ENCODE assay signal across 1 cellular context in the genomic region with DNA sequence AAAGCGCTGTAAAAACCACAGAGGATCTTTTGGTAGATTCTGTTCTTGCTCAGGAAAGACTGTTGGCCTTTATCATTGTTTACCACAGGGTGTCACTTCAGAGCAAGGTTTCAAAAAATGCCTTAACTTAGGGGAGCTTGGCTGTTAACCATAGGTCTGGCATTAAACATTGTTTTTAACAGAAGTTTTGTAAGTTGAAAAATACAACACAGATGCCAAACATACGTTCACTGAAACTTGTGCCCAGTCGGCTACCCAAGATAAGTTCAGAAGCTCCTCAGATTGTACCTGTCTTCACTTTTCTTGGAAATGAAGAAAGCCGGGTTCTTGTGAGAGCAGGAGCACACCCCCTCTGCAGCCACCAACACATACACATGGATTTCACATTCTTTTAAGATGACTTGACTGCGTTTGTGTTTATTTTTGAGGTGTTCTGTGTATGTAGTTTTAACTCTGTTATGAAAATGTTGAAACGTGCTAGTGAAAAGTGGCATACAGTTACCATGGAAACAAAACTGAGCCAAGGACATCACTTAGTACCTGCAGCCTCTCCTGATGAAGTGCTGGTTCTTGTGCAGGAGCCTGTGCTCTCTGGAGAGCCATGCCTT.
TF ChIP-seq lines count a peak whose summit lies in the region.

No MANE protein-coding gene starts in this region.

TF ChIP-seq in HepG2, 621 proteins besides CTCF, POLR2A, EP300 and RAD21 (continued from another document and continues in another):
- TF ChIP-seq RFX3 (CRISPR knock-in tag; IDR thresholded peaks at IDR 0.05) = peak; percentile 81
- no peak for TF ChIP-seq HNRNPK (IDR thresholded peaks at IDR 0.05; ENCODE audit: low read depth, low read length, poor library complexity, severe bottlenecking)
- TF ChIP-seq MIER3 (CRISPR knock-in tag; IDR thresholded peaks at IDR 0.05; ENCODE audit: borderline replicate concordance) = peak; percentile 52; the same call in 1 of the 2 replicates
- 0 out of 2 replicates have a peak, but pooled peaks have one; percentile 41 for TF ChIP-seq KDM5A (IDR thresholded peaks at IDR 0.05; ENCODE audit: borderline replicate concordance, low read length)
- peak; percentile 84 for TF ChIP-seq FOSL2 (CRISPR knock-in tag; IDR thresholded peaks at IDR 0.05)
- no peak for TF ChIP-seq CREM (IDR thresholded peaks at IDR 0.05)
- TF ChIP-seq CREM (CRISPR knock-in tag; IDR thresholded peaks at IDR 0.05) = no peak
- peak; percentile 52; the same call in 1 of the 2 replicates for TF ChIP-seq PPARG (CRISPR knock-in tag; conservative IDR thresholded peaks at IDR 0.05)
- no peak for TF ChIP-seq XRCC5 (optimal IDR thresholded peaks at IDR 0.05; ENCODE audit: low read length)
- TF ChIP-seq NFYC (CRISPR knock-in tag; IDR thresholded peaks at IDR 0.05) = no peak
- TF ChIP-seq SP1 (IDR thresholded peaks at IDR 0.05) = no peak
- TF ChIP-seq SP1 (CRISPR knock-in tag; IDR thresholded peaks at IDR 0.05) = no peak
- no peak for TF ChIP-seq ZNF546 (CRISPR knock-in tag; conservative IDR thresholded peaks at IDR 0.05)
- no peak for TF ChIP-seq PHF5A (CRISPR knock-in tag; IDR thresholded peaks at IDR 0.05; ENCODE audit: low read depth, unreplicated experiment)
- peak; percentile 98 for TF ChIP-seq STAG1 (CRISPR knock-in tag; IDR thresholded peaks at IDR 0.05)
- 0 out of 2 replicates have a peak, but pooled peaks have one; percentile 39 for TF ChIP-seq MXD4 (CRISPR knock-in tag; IDR thresholded peaks at IDR 0.05)
- peak; percentile 35; the same call in 1 of the 2 replicates for TF ChIP-seq ERF (CRISPR knock-in tag; IDR thresholded peaks at IDR 0.05)
- TF ChIP-seq RBAK (CRISPR knock-in tag; IDR thresholded peaks at IDR 0.05) = no peak
- no peak for TF ChIP-seq BRD4 (CRISPR knock-in tag; IDR thresholded peaks at IDR 0.05)
- no peak for TF ChIP-seq NKX3-1 (CRISPR knock-in tag; IDR thresholded peaks at IDR 0.05)
- peak; percentile 25; the same call in 1 of the 2 replicates for TF ChIP-seq KAT8 (CRISPR knock-in tag; IDR thresholded peaks at IDR 0.05)
- TF ChIP-seq, protein P1, sequence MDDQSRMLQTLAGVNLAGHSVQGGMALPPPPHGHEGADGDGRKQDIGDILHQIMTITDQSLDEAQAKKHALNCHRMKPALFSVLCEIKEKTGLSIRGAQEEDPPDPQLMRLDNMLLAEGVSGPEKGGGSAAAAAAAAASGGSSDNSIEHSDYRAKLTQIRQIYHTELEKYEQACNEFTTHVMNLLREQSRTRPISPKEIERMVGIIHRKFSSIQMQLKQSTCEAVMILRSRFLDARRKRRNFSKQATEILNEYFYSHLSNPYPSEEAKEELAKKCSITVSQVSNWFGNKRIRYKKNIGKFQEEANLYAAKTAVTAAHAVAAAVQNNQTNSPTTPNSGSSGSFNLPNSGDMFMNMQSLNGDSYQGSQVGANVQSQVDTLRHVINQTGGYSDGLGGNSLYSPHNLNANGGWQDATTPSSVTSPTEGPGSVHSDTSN (CRISPR knock-in tag; IDR thresholded peaks at IDR 0.05; ENCODE audit: borderline replicate concordance) = no peak
- no peak for TF ChIP-seq NPAS2 (CRISPR knock-in tag; IDR thresholded peaks at IDR 0.05; ENCODE audit: borderline replicate concordance)
- TF ChIP-seq KLF11 (CRISPR knock-in tag; IDR thresholded peaks at IDR 0.05) = 0 out of 2 replicates have a peak, but pooled peaks have one; percentile 43
- no peak for TF ChIP-seq ZKSCAN1 (IDR thresholded peaks at IDR 0.05; ENCODE audit: low read length)
- TF ChIP-seq SUZ12 (IDR thresholded peaks at IDR 0.05; ENCODE audit: low read depth, low read length) = no peak
- TF ChIP-seq NFKBIZ (CRISPR knock-in tag; IDR thresholded peaks at IDR 0.05) = 0 out of 2 replicates have a peak, but pooled peaks have one; percentile 28
- TF ChIP-seq, protein P2, sequence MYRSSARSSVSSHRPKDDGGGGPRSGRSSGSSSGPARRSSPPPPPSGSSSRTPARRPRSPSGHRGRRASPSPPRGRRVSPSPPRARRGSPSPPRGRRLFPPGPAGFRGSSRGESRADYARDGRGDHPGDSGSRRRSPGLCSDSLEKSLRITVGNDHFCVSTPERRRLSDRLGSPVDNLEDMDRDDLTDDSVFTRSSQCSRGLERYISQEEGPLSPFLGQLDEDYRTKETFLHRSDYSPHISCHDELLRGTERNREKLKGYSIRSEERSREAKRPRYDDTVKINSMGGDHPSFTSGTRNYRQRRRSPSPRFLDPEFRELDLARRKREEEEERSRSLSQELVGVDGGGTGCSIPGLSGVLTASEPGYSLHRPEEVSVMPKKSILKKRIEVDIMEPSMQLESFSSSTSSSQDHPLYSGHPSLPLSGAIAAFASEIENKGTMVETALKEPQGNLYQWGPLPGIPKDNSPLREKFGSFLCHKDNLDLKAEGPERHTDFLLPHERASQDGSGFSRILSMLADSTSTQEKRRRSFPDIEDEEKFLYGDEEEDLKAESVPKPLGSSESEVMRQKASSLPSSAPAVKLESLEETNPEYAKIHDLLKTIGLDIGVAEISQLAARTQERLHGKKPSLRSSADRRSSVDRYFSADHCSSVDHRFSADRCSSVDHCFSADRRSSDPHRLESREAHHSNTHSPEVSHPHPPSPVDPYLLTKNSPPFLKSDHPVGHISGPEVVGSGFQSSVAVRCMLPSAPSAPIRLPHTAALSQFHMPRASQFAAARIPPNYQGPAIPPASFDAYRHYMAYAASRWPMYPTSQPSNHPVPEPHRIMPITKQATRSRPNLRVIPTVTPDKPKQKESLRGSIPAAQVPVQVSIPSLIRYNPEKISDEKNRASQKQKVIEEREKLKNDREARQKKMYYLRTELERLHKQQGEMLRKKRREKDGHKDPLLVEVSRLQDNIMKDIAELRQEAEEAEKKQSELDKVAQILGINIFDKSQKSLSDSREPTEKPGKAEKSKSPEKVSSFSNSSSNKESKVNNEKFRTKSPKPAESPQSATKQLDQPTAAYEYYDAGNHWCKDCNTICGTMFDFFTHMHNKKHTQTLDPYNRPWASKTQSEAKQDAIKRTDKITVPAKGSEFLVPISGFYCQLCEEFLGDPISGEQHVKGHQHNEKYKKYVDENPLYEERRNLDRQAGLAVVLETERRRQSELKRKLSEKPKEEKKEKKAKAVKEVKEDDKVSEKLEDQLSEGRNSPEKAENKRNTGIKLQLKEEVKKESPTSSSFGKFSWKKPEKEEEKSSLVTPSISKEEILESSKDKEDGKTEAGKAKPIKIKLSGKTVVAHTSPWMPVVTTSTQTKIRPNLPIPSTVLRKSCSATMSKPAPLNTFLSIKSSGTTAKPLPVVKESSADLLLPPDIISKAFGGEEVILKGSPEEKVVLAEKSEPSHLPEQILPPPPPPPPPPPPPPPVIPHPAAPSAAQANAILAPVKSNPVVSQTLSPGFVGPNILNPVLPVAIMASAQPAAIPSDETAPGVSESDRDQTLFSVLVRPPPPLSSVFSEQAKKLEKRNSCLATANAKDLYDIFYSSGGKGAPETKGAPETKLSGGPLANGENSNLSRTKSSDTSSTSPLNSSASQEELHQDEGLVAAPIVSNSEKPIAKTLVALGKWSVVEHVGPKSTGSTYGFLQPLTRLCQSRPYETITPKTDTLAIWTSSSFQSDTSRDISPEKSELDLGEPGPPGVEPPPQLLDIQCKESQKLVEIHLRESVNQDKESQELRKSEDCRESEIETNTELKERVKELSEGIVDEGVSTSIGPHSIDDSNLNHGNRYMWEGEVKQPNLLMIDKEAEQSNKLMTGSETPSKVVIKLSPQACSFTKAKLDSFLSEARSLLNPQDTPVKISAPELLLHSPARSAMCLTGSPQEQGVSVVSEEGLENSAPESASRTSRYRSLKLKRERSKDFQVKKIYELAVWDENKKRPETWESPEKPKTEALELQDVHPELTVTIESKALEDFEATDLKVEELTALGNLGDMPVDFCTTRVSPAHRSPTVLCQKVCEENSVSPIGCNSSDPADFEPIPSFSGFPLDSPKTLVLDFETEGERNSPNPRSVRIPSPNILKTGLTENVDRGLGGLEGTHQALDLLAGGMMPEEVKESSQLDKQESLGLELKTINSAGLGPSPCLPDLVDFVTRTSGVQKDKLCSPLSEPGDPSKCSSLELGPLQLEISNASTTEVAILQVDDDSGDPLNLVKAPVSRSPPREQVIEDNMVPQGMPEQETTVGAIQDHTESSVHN (CRISPR knock-in tag; IDR thresholded peaks at IDR 0.05) = no peak
- peak; percentile 65 for TF ChIP-seq TEAD3 (CRISPR knock-in tag; optimal IDR thresholded peaks at IDR 0.05; ENCODE audit: borderline replicate concordance)
- no peak for TF ChIP-seq ISX (CRISPR knock-in tag; conservative IDR thresholded peaks at IDR 0.05)
- TF ChIP-seq, protein P3, sequence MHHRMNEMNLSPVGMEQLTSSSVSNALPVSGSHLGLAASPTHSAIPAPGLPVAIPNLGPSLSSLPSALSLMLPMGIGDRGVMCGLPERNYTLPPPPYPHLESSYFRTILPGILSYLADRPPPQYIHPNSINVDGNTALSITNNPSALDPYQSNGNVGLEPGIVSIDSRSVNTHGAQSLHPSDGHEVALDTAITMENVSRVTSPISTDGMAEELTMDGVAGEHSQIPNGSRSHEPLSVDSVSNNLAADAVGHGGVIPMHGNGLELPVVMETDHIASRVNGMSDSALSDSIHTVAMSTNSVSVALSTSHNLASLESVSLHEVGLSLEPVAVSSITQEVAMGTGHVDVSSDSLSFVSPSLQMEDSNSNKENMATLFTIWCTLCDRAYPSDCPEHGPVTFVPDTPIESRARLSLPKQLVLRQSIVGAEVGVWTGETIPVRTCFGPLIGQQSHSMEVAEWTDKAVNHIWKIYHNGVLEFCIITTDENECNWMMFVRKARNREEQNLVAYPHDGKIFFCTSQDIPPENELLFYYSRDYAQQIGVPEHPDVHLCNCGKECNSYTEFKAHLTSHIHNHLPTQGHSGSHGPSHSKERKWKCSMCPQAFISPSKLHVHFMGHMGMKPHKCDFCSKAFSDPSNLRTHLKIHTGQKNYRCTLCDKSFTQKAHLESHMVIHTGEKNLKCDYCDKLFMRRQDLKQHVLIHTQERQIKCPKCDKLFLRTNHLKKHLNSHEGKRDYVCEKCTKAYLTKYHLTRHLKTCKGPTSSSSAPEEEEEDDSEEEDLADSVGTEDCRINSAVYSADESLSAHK (CRISPR knock-in tag; IDR thresholded peaks at IDR 0.05; ENCODE audit: borderline replicate concordance) = no peak
- no peak for TF ChIP-seq ZNF598 (CRISPR knock-in tag; IDR thresholded peaks at IDR 0.05; ENCODE audit: borderline replicate concordance)
- TF ChIP-seq, protein P4, sequence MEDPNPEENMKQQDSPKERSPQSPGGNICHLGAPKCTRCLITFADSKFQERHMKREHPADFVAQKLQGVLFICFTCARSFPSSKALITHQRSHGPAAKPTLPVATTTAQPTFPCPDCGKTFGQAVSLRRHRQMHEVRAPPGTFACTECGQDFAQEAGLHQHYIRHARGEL (CRISPR knock-in tag; IDR thresholded peaks at IDR 0.05) = no peak
- no peak for TF ChIP-seq FOXC1 (CRISPR knock-in tag; IDR thresholded peaks at IDR 0.05; ENCODE audit: borderline replicate concordance)
- TF ChIP-seq FOXO1 (CRISPR knock-in tag; IDR thresholded peaks at IDR 0.05) = 0 out of 2 replicates have a peak, but pooled peaks have one; percentile 37
- TF ChIP-seq, protein P5, sequence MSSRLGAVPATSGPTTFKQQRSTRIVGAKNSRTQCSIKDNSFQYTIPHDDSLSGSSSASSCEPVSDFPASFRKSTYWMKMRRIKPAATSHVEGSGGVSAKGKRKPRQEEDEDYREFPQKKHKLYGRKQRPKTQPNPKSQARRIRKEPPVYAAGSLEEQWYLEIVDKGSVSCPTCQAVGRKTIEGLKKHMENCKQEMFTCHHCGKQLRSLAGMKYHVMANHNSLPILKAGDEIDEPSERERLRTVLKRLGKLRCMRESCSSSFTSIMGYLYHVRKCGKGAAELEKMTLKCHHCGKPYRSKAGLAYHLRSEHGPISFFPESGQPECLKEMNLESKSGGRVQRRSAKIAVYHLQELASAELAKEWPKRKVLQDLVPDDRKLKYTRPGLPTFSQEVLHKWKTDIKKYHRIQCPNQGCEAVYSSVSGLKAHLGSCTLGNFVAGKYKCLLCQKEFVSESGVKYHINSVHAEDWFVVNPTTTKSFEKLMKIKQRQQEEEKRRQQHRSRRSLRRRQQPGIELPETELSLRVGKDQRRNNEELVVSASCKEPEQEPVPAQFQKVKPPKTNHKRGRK (CRISPR knock-in tag; IDR thresholded peaks at IDR 0.05) = no peak
- TF ChIP-seq ZMAT3 (CRISPR knock-in tag; conservative IDR thresholded peaks at IDR 0.05) = no peak
- TF ChIP-seq, protein P6, sequence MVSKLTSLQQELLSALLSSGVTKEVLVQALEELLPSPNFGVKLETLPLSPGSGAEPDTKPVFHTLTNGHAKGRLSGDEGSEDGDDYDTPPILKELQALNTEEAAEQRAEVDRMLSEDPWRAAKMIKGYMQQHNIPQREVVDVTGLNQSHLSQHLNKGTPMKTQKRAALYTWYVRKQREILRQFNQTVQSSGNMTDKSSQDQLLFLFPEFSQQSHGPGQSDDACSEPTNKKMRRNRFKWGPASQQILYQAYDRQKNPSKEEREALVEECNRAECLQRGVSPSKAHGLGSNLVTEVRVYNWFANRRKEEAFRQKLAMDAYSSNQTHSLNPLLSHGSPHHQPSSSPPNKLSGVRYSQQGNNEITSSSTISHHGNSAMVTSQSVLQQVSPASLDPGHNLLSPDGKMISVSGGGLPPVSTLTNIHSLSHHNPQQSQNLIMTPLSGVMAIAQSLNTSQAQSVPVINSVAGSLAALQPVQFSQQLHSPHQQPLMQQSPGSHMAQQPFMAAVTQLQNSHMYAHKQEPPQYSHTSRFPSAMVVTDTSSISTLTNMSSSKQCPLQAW (CRISPR knock-in tag; IDR thresholded peaks at IDR 0.05) = no peak
- TF ChIP-seq, protein P7, sequence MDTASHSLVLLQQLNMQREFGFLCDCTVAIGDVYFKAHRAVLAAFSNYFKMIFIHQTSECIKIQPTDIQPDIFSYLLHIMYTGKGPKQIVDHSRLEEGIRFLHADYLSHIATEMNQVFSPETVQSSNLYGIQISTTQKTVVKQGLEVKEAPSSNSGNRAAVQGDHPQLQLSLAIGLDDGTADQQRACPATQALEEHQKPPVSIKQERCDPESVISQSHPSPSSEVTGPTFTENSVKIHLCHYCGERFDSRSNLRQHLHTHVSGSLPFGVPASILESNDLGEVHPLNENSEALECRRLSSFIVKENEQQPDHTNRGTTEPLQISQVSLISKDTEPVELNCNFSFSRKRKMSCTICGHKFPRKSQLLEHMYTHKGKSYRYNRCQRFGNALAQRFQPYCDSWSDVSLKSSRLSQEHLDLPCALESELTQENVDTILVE (CRISPR knock-in tag; IDR thresholded peaks at IDR 0.05) = no peak
- TF ChIP-seq ZNF839 (CRISPR knock-in tag; IDR thresholded peaks at IDR 0.05; ENCODE audit: borderline replicate concordance) = no peak
- TF ChIP-seq MAZ (IDR thresholded peaks at IDR 0.05; ENCODE audit: borderline replicate concordance, low read depth, low read length) = 0 out of 2 replicates have a peak, but pooled peaks have one; percentile 17
- TF ChIP-seq MAZ (CRISPR knock-in tag; IDR thresholded peaks at IDR 0.05; ENCODE audit: low read depth) = no peak
- 0 out of 2 replicates have a peak, but pooled peaks have one; percentile 18 for TF ChIP-seq ZNF792 (CRISPR knock-in tag; IDR thresholded peaks at IDR 0.05)
- TF ChIP-seq, protein P8, sequence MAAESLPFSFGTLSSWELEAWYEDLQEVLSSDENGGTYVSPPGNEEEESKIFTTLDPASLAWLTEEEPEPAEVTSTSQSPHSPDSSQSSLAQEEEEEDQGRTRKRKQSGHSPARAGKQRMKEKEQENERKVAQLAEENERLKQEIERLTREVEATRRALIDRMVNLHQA (CRISPR knock-in tag; IDR thresholded peaks at IDR 0.05) = no peak
- TF ChIP-seq ZNF577 (CRISPR knock-in tag; IDR thresholded peaks at IDR 0.05; ENCODE audit: borderline replicate concordance, low read depth) = no peak
- no peak for TF ChIP-seq TCF7L2 (IDR thresholded peaks at IDR 0.05; ENCODE audit: low read depth, low read length)
